Comparison of ENCODE assay signal across 18 cellular contexts in genomic region chr12:7075518-7075917, GRCh38. TPM values are rescaled to one million over a fixed set of nuclear protein-coding genes. Genes with fewer than 3 reads are reported as not detected.
DNase-seq lines count a peak whose midpoint lies in the region; ATAC-seq and TF ChIP-seq lines count a peak whose summit lies in the region.
"Had no signal": no experiment of that assay in that cellular context is flagged by ENCODE, and none has a peak within 500 bp of the region (broad histone marks: within the 10 kb centered on the region; RNA-seq: fewer than 3 reads in every experiment).

No MANE protein-coding gene starts in this region.

- H3K36me3 Mint-ChIP-seq in stimulated activated effector memory CD8-positive, alpha-beta T cell treated with anti-CD3 and anti-CD28 coated beads, Interleukin-12 subunit alpha, Interleukin-12 subunit beta, amount 100 ng/mL, for 72 hours = no peaks in the 10 kb centered on the region
- H3K36me3 Mint-ChIP-seq: CD8-positive, alpha-beta T cell; IgD-negative memory B cell had no signal

- peaks cover 11% of the 10 kb centered on the region for H3K4me1 Mint-ChIP-seq in stimulated activated effector memory CD8-positive, alpha-beta T cell treated with anti-CD3 and anti-CD28 coated beads, Interleukin-12 subunit alpha, Interleukin-12 subunit beta, amount 100 ng/mL, for 72 hours
- H3K4me1 Mint-ChIP-seq: IgD-negative memory B cell had no signal

- no peak overlapping the region for H2BK5ac ChIP-seq in trophoblast cell (ENCODE audit: low read depth, low read length, poor library complexity)

- no peak overlapping the region for H3K4ac ChIP-seq in trophoblast cell (ENCODE audit: low read depth, low read length)

- WGBS in trophoblast cell (ENCODE audit: extremely low coverage, insufficient coverage, insufficient read length) = no CpG with 5 or more reads among the region's 3 CpGs

- H3F3A ChIP-seq in Loucy (ENCODE audit: low read depth) = no peaks in the 10 kb centered on the region

- no peaks in the 10 kb centered on the region for H3K79me2 ChIP-seq in Loucy (ENCODE audit: insufficient read depth, low read length)
- H3K79me2 ChIP-seq in trophoblast cell (ENCODE audit: control insufficient read depth, insufficient read depth, low read length, poor library complexity) = no peaks in the 10 kb centered on the region

- H3K27ac ChIP-seq in trophoblast cell (ENCODE audit: low read depth, low read length) = no peak overlapping the region

- H2AFZ ChIP-seq in Loucy (ENCODE audit: low read length) (peak overlapping the region; percentile 48; the same call in 1 of the 2 replicates), trophoblast cell (ENCODE audit: insufficient read depth, low read length, poor library complexity) (no peak overlapping the region)

- no peak overlapping the region for H4K91ac ChIP-seq in trophoblast cell (ENCODE audit: low read depth, low read length)

- H4K8ac ChIP-seq in trophoblast cell (ENCODE audit: low read depth, low read length) = no peak overlapping the region

- H3K4me1 ChIP-seq in Loucy (ENCODE audit: insufficient read depth, low read length, poor library complexity, severe bottlenecking) = peaks cover 8% of the 10 kb centered on the region
- peaks cover 2 to 4% of the 10 kb centered on the region in 2 experiments for H3K4me1 ChIP-seq in trophoblast cell (ENCODE audit: control insufficient read depth in 1 of 2, insufficient read depth in 2 of 2, low read length in 2 of 2)
- H3K4me1 ChIP-seq: BE2C had no signal

- H3K9ac ChIP-seq in Loucy (ENCODE audit: low read depth, low read length, poor library complexity, severe bottlenecking) (no peak overlapping the region), trophoblast cell (ENCODE audit: low read length) (no peak overlapping the region)

- H3K9me3 Mint-ChIP-seq in stimulated activated effector memory CD8-positive, alpha-beta T cell treated with anti-CD3 and anti-CD28 coated beads, Interleukin-12 subunit alpha, Interleukin-12 subunit beta, amount 100 ng/mL, for 72 hours = no peaks in the 10 kb centered on the region
- H3K9me3 Mint-ChIP-seq: CD8-positive, alpha-beta T cell; IgD-negative memory B cell had no signal

- no peaks in the 10 kb centered on the region for H4K20me1 ChIP-seq in Loucy (ENCODE audit: insufficient read depth, low read length, poor library complexity, severe bottlenecking)

- no peak overlapping the region for H2BK120ac ChIP-seq in trophoblast cell (ENCODE audit: insufficient read depth, low read length, poor library complexity)

- H3K36me3 ChIP-seq in Loucy (ENCODE audit: insufficient read depth, low read length) (no peaks in the 10 kb centered on the region), trophoblast cell (ENCODE audit: control insufficient read depth in 1 of 2, insufficient read depth in 2 of 2, low read length in 2 of 2) (no peaks in the 10 kb centered on the region)
- H3K36me3 ChIP-seq: BE2C had no signal

- H3K18ac ChIP-seq in trophoblast cell (ENCODE audit: low read length) = no peak overlapping the region

- DNase-seq in D341Med (ENCODE audit: low spot score) (peak; percentile 3), fibroblast of gingiva (ENCODE audit: low read depth) (peak; percentile 19), NCI-H526 (lab: John Stamatoyannopoulos, UW) (no peak), trophoblast cell (no peak)
- DNase-seq in stimulated activated effector memory CD8-positive, alpha-beta T cell treated with anti-CD3 and anti-CD28 coated beads, Interleukin-12 subunit alpha, Interleukin-12 subunit beta, amount 100 ng/mL, for 72 hours (ENCODE audit: low spot score in 2 of 2) = no peak
- DNase-seq: BE2C; CD8-positive, alpha-beta T cell; DND-41; GDM1; H7; NCI-H1048; NCI-H1436 treated with DMSO at 0.1 percent for 48 hours; NCI-H2081 treated with DMSO at 0.1 percent for 48 hours; NCI-H510A treated with DMSO at 0.1 percent for 48 hours; SW 1271 had no signal

- no peak overlapping the region for H3K4me3 Mint-ChIP-seq in stimulated activated effector memory CD8-positive, alpha-beta T cell treated with anti-CD3 and anti-CD28 coated beads, Interleukin-12 subunit alpha, Interleukin-12 subunit beta, amount 100 ng/mL, for 72 hours
- H3K4me3 Mint-ChIP-seq: CD8-positive, alpha-beta T cell; IgD-negative memory B cell had no signal

- no peak overlapping the region for H3K4me3 ChIP-seq in Loucy (ENCODE audit: low read length, poor library complexity, severe bottlenecking)
- no peak overlapping the region for H3K4me3 ChIP-seq in trophoblast cell (ENCODE audit: low read depth, low read length)

- TF ChIP-seq CTCF in Loucy (conservative IDR thresholded peaks at IDR 0.05; ENCODE audit: low read length) = no peak

- H3K9me3 ChIP-seq in Loucy (ENCODE audit: insufficient read depth, low read depth, low read length) (no peaks in the 10 kb centered on the region), trophoblast cell (ENCODE audit: insufficient read depth, low read depth, low read length) (no peaks in the 10 kb centered on the region)
- H3K9me3 ChIP-seq: BE2C had no signal

- no peak overlapping the region for H3K4me2 ChIP-seq in Loucy (ENCODE audit: low read depth, low read length, poor library complexity, severe bottlenecking)
- no peak overlapping the region for H3K4me2 ChIP-seq in trophoblast cell (ENCODE audit: low read length)

- H3K79me1 ChIP-seq in trophoblast cell (ENCODE audit: low read length) = no peaks in the 10 kb centered on the region

- peak overlapping the region; percentile 45 for H3K27ac Mint-ChIP-seq in stimulated activated effector memory CD8-positive, alpha-beta T cell treated with anti-CD3 and anti-CD28 coated beads, Interleukin-12 subunit alpha, Interleukin-12 subunit beta, amount 100 ng/mL, for 72 hours
- H3K27ac Mint-ChIP-seq: CD8-positive, alpha-beta T cell had no signal

- H2BK12ac ChIP-seq in trophoblast cell (ENCODE audit: low read length) = no peak overlapping the region

- H3K9me2 ChIP-seq in Loucy (replicated peaks; ENCODE audit: low read depth, low read length) = no peaks in the 10 kb centered on the region

- H2AK5ac ChIP-seq in trophoblast cell (ENCODE audit: low read length) = no peak overlapping the region

- no peak overlapping the region for H4K12ac ChIP-seq in trophoblast cell (ENCODE audit: low read depth, low read length)

- no peak for ATAC-seq in stimulated activated effector memory CD8-positive, alpha-beta T cell treated with anti-CD3 and anti-CD28 coated beads, Interleukin-12 subunit alpha, Interleukin-12 subunit beta, amount 100 ng/mL, for 72 hours
- ATAC-seq in GM18873 (IDR thresholded peaks at IDR 0.05; ENCODE audit: low FRiP score, unreplicated experiment) = no peak
- ATAC-seq: CD8-positive, alpha-beta T cell had no signal

- H3K27me3 ChIP-seq in Loucy (ENCODE audit: insufficient read depth, low read length, poor library complexity, severe bottlenecking) (no peaks in the 10 kb centered on the region), trophoblast cell (ENCODE audit: insufficient read depth, low read length) (no peaks in the 10 kb centered on the region)

- H3K14ac ChIP-seq in trophoblast cell (ENCODE audit: low read length) = no peak overlapping the region

- H3K23ac ChIP-seq in trophoblast cell (ENCODE audit: low read length) = no peak overlapping the region

RNA-seq across cellular contexts. Expression of gene C1S, which starts 15.0 kb away (rescaled TPM):
- polyA plus RNA-seq in trophoblast cell (2013) = 1.5 TPM in 2 replicates
- polyA plus RNA-seq: IgD-negative memory B cell had no signal

RNA-seq across cellular contexts. Expression of gene C1R, which starts 16.7 kb away (rescaled TPM):
- 0.49 and 0.57 TPM in 2 replicates for polyA plus RNA-seq in trophoblast cell (2013)
- polyA plus RNA-seq: IgD-negative memory B cell had no signal

RNA-seq across cellular contexts. Expression of gene C1RL, which starts 33.5 kb away (rescaled TPM):
- polyA plus RNA-seq in trophoblast cell (2013) = 16.4 and 17.3 TPM in 2 replicates

RNA-seq across cellular contexts. Expression of gene RBP5, which starts 53.2 kb away (rescaled TPM):
- polyA plus RNA-seq in trophoblast cell (2013) = 0.15 and 0.23 TPM in 2 replicates
- polyA plus RNA-seq: IgD-negative memory B cell had no signal

RNA-seq across cellular contexts. Expression of gene CLSTN3, which starts 54.7 kb away (rescaled TPM):
- 28.4 and 33.1 TPM in 2 replicates for polyA plus RNA-seq in trophoblast cell (2013)

Comparison
In these comparisons a context has a peak if more than half of its experiments do, and no peak if none do; other contexts are left out.
1. DNase-seq: peak in D341Med (single experiment) and fibroblast of gingiva (single experiment); none in stimulated activated effector memory CD8-positive, alpha-beta T cell treated with anti-CD3 and anti-CD28 coated beads, Interleukin-12 subunit alpha, Interleukin-12 subunit beta, amount 100 ng/mL, for 72 hours (0 of 2), NCI-H526 (0 of 2) and trophoblast cell (0 of 2).